In the genomic region with DNA sequence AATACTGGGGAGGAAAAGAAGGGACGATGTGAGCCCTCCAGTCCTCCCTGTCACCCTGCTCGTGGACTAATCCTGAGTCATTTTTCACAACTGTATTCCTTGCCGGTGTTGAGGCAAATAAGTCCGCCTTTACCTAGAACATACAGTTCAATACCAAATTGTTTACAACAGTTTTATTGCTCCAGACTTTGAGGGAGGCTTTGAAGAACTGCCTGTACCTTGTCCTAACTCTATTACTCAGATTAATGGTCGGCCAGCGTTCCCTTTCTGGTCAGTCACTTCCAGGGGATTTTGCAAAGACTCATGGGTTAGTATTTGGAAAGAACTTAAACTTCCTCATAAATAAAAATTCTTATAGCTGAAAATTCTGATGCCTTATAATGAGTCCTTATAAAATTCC, we compare ENCODE assay signal across 15 cellular contexts.
"Had no signal": no experiment of that assay in that cellular context is flagged by ENCODE, and none has a peak within 500 bp of the region (broad histone marks: within the 10 kb centered on the region; RNA-seq: fewer than 3 reads in every experiment).

No MANE protein-coding gene starts in this region.

- ATAC-seq: left lobe of liver; right cardiac atrium; stimulated activated naive B cell treated with anti-CD40 and anti-IgM and Interleukin-4, amounts not matched to agents 10 μg/mL and 1 μg/mL and 100 μg/mL, for 72 hours had no signal

- H3K36me3 ChIP-seq: breast epithelium, spleen had no signal

- DNase-seq: activated CD4-positive, alpha-beta memory T cell treated with anti-CD3 and anti-CD28 coated beads, Interleukin-2, amount 10 ng/mL, durations not matched to agents 7 days and 5 days; activated CD8-positive, alpha-beta memory T cell treated with anti-CD3 and anti-CD28 coated beads, Interleukin-2, amount 50 U/mL, for 4 hours; activated naive CD8-positive, alpha-beta T cell treated with anti-CD3 and anti-CD28 coated beads, Interleukin-2, amount 10 ng/mL, durations not matched to agents 7 days and 5 days; aorta; endodermal cell; erythroblast; foreskin fibroblast; mesendoderm; right cardiac atrium; spleen; stimulated activated CD4-positive, alpha-beta T cell treated with anti-CD3 and anti-CD28 coated beads, Interleukin-2, amount 100 ng/mL, for 24 hours; stimulated activated naive B cell treated with anti-CD40 and anti-IgM and Interleukin-4, amounts not matched to agents 10 μg/mL and 1 μg/mL and 100 μg/mL, for 72 hours; substantia nigra had no signal

- H3K4me1 ChIP-seq: breast epithelium had no signal

- H3K9me3 ChIP-seq: breast epithelium, spleen had no signal

- H3K4me3 ChIP-seq: breast epithelium, spleen had no signal

- H3K27me3 ChIP-seq: breast epithelium had no signal

- H3K27ac ChIP-seq: breast epithelium, spleen had no signal
